ENCODE assay signal across 8 cellular contexts in genomic region chr5:128201065-128201926, GRCh38.
DNase-seq lines count a peak whose midpoint lies in the region; ATAC-seq, FAIRE-seq and TF ChIP-seq lines count a peak whose summit lies in the region.

No MANE protein-coding gene starts in this region.

- peaks cover 24% of the 10 kb centered on the region for H3K4me1 ChIP-seq in A549

- peak overlapping the region; percentile 82 for H3K4me2 ChIP-seq in A549

- H3K27me3 ChIP-seq in kidney epithelial cell (ENCODE audit: control insufficient read depth, insufficient read depth, low read length) = no peaks in the 10 kb centered on the region

- TF ChIP-seq EP300 in A549 (IDR thresholded peaks at IDR 0.05) = no peak

- peak; percentile 92 to 97 for TF ChIP-seq RAD21 in A549 (conservative IDR thresholded peaks at IDR 0.05 in 1 of 2, IDR thresholded peaks at IDR 0.05 in 1 of 2)

- ATAC-seq in A549 (peak; percentile 83 to 94), GM18505 (IDR thresholded peaks at IDR 0.05; ENCODE audit: unreplicated experiment) (peak; percentile 85), HG02938 (IDR thresholded peaks at IDR 0.05; ENCODE audit: unreplicated experiment) (peak; percentile 80)
- ATAC-seq in activated CD4-positive, CD25-positive, alpha-beta regulatory T cell treated with anti-CD3 and anti-CD28 coated beads, Interleukin-2, amount 50 U/mL, for 24 hours = peak; percentile 87 to 89

- TF ChIP-seq POLR2A in A549 (IDR thresholded peaks at IDR 0.05; ENCODE audit: low read length) = no peak
- TF ChIP-seq POLR2A in GM18505 (IDR thresholded peaks at IDR 0.05; ENCODE audit: borderline replicate concordance, extremely low read depth, insufficient read depth, insufficient read length) = no peak

- FAIRE-seq in A549 (lab: Jason Lieb, UNC) = no peak

- peak; percentile 68 for DNase-seq in A549 (ENCODE audit: low read depth in 1 of 2, low spot score in 1 of 2)
- DNase-seq in NCI-H2171 (lab: John Stamatoyannopoulos, UW) = peak; percentile 25
- DNase-seq in caudate nucleus (lab: John Stamatoyannopoulos, UW) = peak in 57 of 61 donors; percentile 3 to 86 (median 58)
- DNase-seq in kidney epithelial cell (ENCODE audit: low read depth) = no peak
- DNase-seq in stimulated activated CD4-positive, alpha-beta T cell treated with anti-CD3 and anti-CD28 coated beads, Interleukin-1b, Interleukin-23, amount 100 ng/mL, for 24 hours (ENCODE audit: low read depth in 4 of 4, low spot score in 1 of 4) = peak; percentile 53 to 75 (median 68)

- 16% methylated on average over 36 of the region's 36 CpGs for WGBS in A549 (ENCODE audit: missing lambda C conversion rate)

- H3K4me3 ChIP-seq in A549 (peak overlapping the region; percentile 33), kidney epithelial cell (ENCODE audit: low read depth, low read length) (no peak overlapping the region)

- CTCF ChIA-PET in A549 (lab: Yijun Ruan, JAX) = interaction anchor here (0.6 to 3.4 kb wide), 48 partner anchors 9 to 642 kb away, joined by 3 to 34 read pairs (median 4); no protein-coding TSS in a partner anchor

- POLR2A ChIA-PET in A549 (lab: Yijun Ruan, JAX) = interaction anchor here (1.0 kb wide), 1 partner anchor 325 kb away, joined by 3 read pairs; no protein-coding TSS in a partner anchor

- peak overlapping the region; percentile 13 to 48; a peak in 3 of 6 replicates for H3K27ac ChIP-seq in A549
- H3K27ac ChIP-seq in caudate nucleus (ENCODE audit: low read depth, low read length) = no peak overlapping the region

- H3K36me3 ChIP-seq in kidney epithelial cell (ENCODE audit: control insufficient read depth, insufficient read depth, low read length) = no peaks in the 10 kb centered on the region

- no peaks in the 10 kb centered on the region for H3K9me3 ChIP-seq in A549

- TF ChIP-seq CTCF in A549 (IDR thresholded peaks at IDR 0.05) (peak; percentile 95), kidney epithelial cell (IDR thresholded peaks at IDR 0.05; ENCODE audit: insufficient read depth, low read length, poor library complexity, severe bottlenecking) (peak; percentile 50)

TF ChIP-seq in A549, 52 proteins besides CTCF, POLR2A, EP300 and RAD21:
- no peak for TF ChIP-seq ELK1 (IDR thresholded peaks at IDR 0.05; ENCODE audit: low read depth, low read length)
- peak; percentile 99 for TF ChIP-seq SMC3 (IDR thresholded peaks at IDR 0.05)
- peak; percentile 23; the same call in 1 of the 2 replicates for TF ChIP-seq USF2 (IDR thresholded peaks at IDR 0.05)
- TF ChIP-seq CBX8 (IDR thresholded peaks at IDR 0.05) = no peak
- TF ChIP-seq RFX5 (IDR thresholded peaks at IDR 0.05) = no peak
- no peak for TF ChIP-seq EHMT2 (IDR thresholded peaks at IDR 0.05; ENCODE audit: low read depth)
- TF ChIP-seq BHLHE40 (IDR thresholded peaks at IDR 0.05; ENCODE audit: low read depth, low read length) = no peak
- TF ChIP-seq E2F6 (IDR thresholded peaks at IDR 0.05; ENCODE audit: borderline replicate concordance, low read depth) = no peak
- TF ChIP-seq MAX (IDR thresholded peaks at IDR 0.05) = peak; percentile 75
TF ChIP-seq in A549: peak in this region for 3.
